ENCODE assay signal across 8 cellular contexts in genomic region chr19:15125232-15126067, GRCh38. TPM values are rescaled to one million over a fixed set of nuclear protein-coding genes. Genes with fewer than 3 reads are reported as not detected.
DNase-seq lines count a peak whose midpoint lies in the region; ATAC-seq and TF ChIP-seq lines count a peak whose summit lies in the region.

No MANE protein-coding gene starts in this region.

- TF ChIP-seq POLR2A in Peyer's patch (IDR thresholded peaks at IDR 0.05): peak; percentile 35 to 51
- TF ChIP-seq POLR2A in esophagus squamous epithelium (IDR thresholded peaks at IDR 0.05): peak in 3 of 4 donors; percentile 10 to 60 (median 32)

- DNase-seq in Peyer's patch: peak; percentile 98 to 99 (median 99)
- peak; percentile 93 for DNase-seq in activated T-helper 1 cell treated with Interleukin-2 at 50 U/mL for 16 hours (ENCODE audit: low read depth)
- DNase-seq in esophagus squamous epithelium (lab: John Stamatoyannopoulos, UW): peak; percentile 84
- peak; percentile 94 for DNase-seq in stimulated activated CD8-positive, alpha-beta memory T cell treated with anti-CD3 and anti-CD28 coated beads, Interleukin-7, amount 100 ng/mL, for 24 hours (ENCODE audit: low read depth)

- H3K27me3 ChIP-seq in DOHH2 (ENCODE audit: control insufficient read depth, low read length): no peaks in the 10 kb centered on the region
- H3K27me3 ChIP-seq in Peyer's patch: no peaks in the 10 kb centered on the region
- no peaks in the 10 kb centered on the region for H3K27me3 ChIP-seq in esophagus squamous epithelium
- H3K27me3 ChIP-seq in muscle layer of duodenum (ENCODE audit: low read depth, low read length): no peaks in the 10 kb centered on the region

- peak; percentile 60 for ATAC-seq in GM21825 (IDR thresholded peaks at IDR 0.05; ENCODE audit: unreplicated experiment)

- H3K4me1 ChIP-seq in DOHH2 (ENCODE audit: control insufficient read depth, low read length): peaks cover 17% of the 10 kb centered on the region
- H3K4me1 ChIP-seq in Peyer's patch: peaks cover 0 to 10% (median 2%) of the 10 kb centered on the region in 4 donors
- H3K4me1 ChIP-seq in esophagus squamous epithelium: peaks cover 19 to 56% (median 20%) of the 10 kb centered on the region in 3 donors
- H3K4me1 ChIP-seq in muscle layer of duodenum (ENCODE audit: control insufficient read depth in 1 of 2, insufficient read depth in 2 of 2, low read length in 2 of 2): peaks cover 0 to 17% of the 10 kb centered on the region in 2 donors

- H3K4me2 ChIP-seq in DOHH2 (ENCODE audit: low read length): peak overlapping the region; percentile 76

- intact Hi-C loops in esophagus squamous epithelium (cut with DNase I): no loop called here

- H3K9me2 ChIP-seq in DOHH2 (replicated peaks; ENCODE audit: control insufficient read depth, low read length): no peaks in the 10 kb centered on the region

- H3F3A ChIP-seq in DOHH2 (ENCODE audit: control insufficient read depth, insufficient read depth): no peaks in the 10 kb centered on the region

- H3K9me3 ChIP-seq in DOHH2 (ENCODE audit: control insufficient read depth, insufficient read depth, low read length): no peaks in the 10 kb centered on the region
- no peaks in the 10 kb centered on the region for H3K9me3 ChIP-seq in KOPT-K1 (ENCODE audit: insufficient read depth, low read length, poor library complexity, severe bottlenecking)
- no peaks in the 10 kb centered on the region for H3K9me3 ChIP-seq in Peyer's patch
- H3K9me3 ChIP-seq in esophagus squamous epithelium: no peaks in the 10 kb centered on the region
- no peaks in the 10 kb centered on the region for H3K9me3 ChIP-seq in muscle layer of duodenum (ENCODE audit: control insufficient read depth in 1 of 2, low read length in 2 of 2)

- WGBS in esophagus squamous epithelium, 2 donors: 1% methylated on average over 28 to 55 of the region's 61 CpGs

- H3K36me3 ChIP-seq in DOHH2 (ENCODE audit: control insufficient read depth, low read length) (peaks cover 16% of the 10 kb centered on the region), KOPT-K1 (ENCODE audit: insufficient read depth, low read length) (peaks cover 28% of the 10 kb centered on the region), Peyer's patch (peaks cover 0 to 23% (median 0%) of the 10 kb centered on the region in 3 donors), esophagus squamous epithelium (peaks cover 7 to 31% (median 12%) of the 10 kb centered on the region in 3 donors), muscle layer of duodenum (ENCODE audit: control insufficient read depth in 1 of 2, insufficient read depth in 2 of 2, low read length in 2 of 2) (peaks cover 3 to 23% of the 10 kb centered on the region in 2 donors)

- H3K4me3 ChIP-seq in DOHH2 (ENCODE audit: low read length): peak overlapping the region; percentile 85
- peak overlapping the region; percentile 63 to 88 (median 78) for H3K4me3 ChIP-seq in Peyer's patch
- peak overlapping the region; percentile 51 to 86 (median 80) for H3K4me3 ChIP-seq in esophagus squamous epithelium
- H3K4me3 ChIP-seq in muscle layer of duodenum (ENCODE audit: low read depth in 1 of 2, low read length in 2 of 2): peak overlapping the region; percentile 83 to 92

- no peaks in the 10 kb centered on the region for H4K20me1 ChIP-seq in DOHH2 (ENCODE audit: control insufficient read depth, insufficient read depth, low read depth, low read length)

- TF ChIP-seq CTCF in DOHH2 (IDR thresholded peaks at IDR 0.05; ENCODE audit: low read depth, low read length, poor library complexity, severe bottlenecking) (no peak), Peyer's patch (IDR thresholded peaks at IDR 0.05) (peak in 1 of 6 experiments; percentile 35), esophagus squamous epithelium (IDR thresholded peaks at IDR 0.05) (peak in 4 of 6 experiments; percentile 13 to 46 (median 23))

- H3K79me2 ChIP-seq in DOHH2 (ENCODE audit: control insufficient read depth, low read length): peaks cover 20% of the 10 kb centered on the region

- H3K27ac ChIP-seq in DOHH2 (ENCODE audit: low read depth, low read length): peak overlapping the region; percentile 60
- peak overlapping the region; percentile 86 for H3K27ac ChIP-seq in KOPT-K1 (ENCODE audit: low read depth, low read length, poor library complexity, severe bottlenecking)
- peak overlapping the region; percentile 87 to 93 (median 90) for H3K27ac ChIP-seq in Peyer's patch
- H3K27ac ChIP-seq in esophagus squamous epithelium: peak overlapping the region; percentile 88 to 96 (median 96)
- peak overlapping the region; percentile 92 for H3K27ac ChIP-seq in muscle layer of duodenum (ENCODE audit: low read length)

RNA-seq across cellular contexts. Expression of gene SYDE1, which starts 18.2 kb away (rescaled TPM):
- total RNA-seq in Peyer's patch: 1 to 10 TPM; 2.3 to 7.4 (median 6.2) TPM
- total RNA-seq in esophagus squamous epithelium: 10 to 100 TPM in 1 of 4 donors, 1 to 10 TPM in 3; 1.4 to 10.3 (median 4.6) TPM

RNA-seq across cellular contexts. Expression of gene OR1I1, which starts 43.4 kb away (rescaled TPM):
- not detected for total RNA-seq in Peyer's patch
- total RNA-seq in esophagus squamous epithelium: not detected

Comparison
In these comparisons a context has a peak if more than half of its experiments do, and no peak if none do; other contexts are left out.
1. Peak in every context shown above with its lines: DNase-seq, ATAC-seq, H3K4me3 ChIP-seq and H3K27ac ChIP-seq.